In genomic region chr14:89270439-89271227, GRCh38 we compare ENCODE assay signal across 12 cellular contexts.
A peak's percentile ranks its signal among the peaks of the same experiment; 100 is the strongest.
DNase-seq lines count a peak whose midpoint lies in the region; ATAC-seq lines count a peak whose summit lies in the region.
"Had no signal": no experiment of that assay in that cellular context is flagged by ENCODE, and none has a peak within 500 bp of the region (broad histone marks: within the 10 kb centered on the region; RNA-seq: fewer than 3 reads in every experiment).

No MANE protein-coding gene starts in this region.

- no peak overlapping the region for H3K4ac ChIP-seq in neuronal stem cell (ENCODE audit: low read length)

- H3K23ac ChIP-seq in neuronal stem cell (ENCODE audit: low read depth, low read length, poor library complexity): no peak overlapping the region

- no peaks in the 10 kb centered on the region for H3K9me3 ChIP-seq in neuronal stem cell (replicated peaks in 1 of 2; ENCODE audit: control insufficient read depth in 2 of 2, insufficient read depth in 1 of 2, low read depth in 1 of 2, low read length in 2 of 2)
- H3K9me3 ChIP-seq: vagina had no signal

- H3K79me1 ChIP-seq in neuronal stem cell (ENCODE audit: low read depth, low read length): peaks cover 3% of the 10 kb centered on the region

- WGBS in neuronal stem cell (ENCODE audit: extremely low coverage in 2 of 2, insufficient read length in 2 of 2, insufficient replicate concordance in 1 of 2), 2 donors: no CpG with 5 or more reads among the region's 7 CpGs

- ATAC-seq in stimulated activated naive CD8-positive, alpha-beta T cell treated with anti-CD3 and anti-CD28 coated beads, Interleukin-15, Interleukin-2, amounts not matched to agents 100 U/mL and 50 U/mL, for 24 hours: no peak
- peak; percentile 61 for ATAC-seq in HG03378 (IDR thresholded peaks at IDR 0.05; ENCODE audit: unreplicated experiment)
- peak; percentile 84 for ATAC-seq in esophagus mucosa

- no peak overlapping the region for H2BK120ac ChIP-seq in neuronal stem cell (ENCODE audit: low read depth, low read length)

- no peaks in the 10 kb centered on the region for H3K36me3 ChIP-seq in neuronal stem cell (replicated peaks in 1 of 2; ENCODE audit: control insufficient read depth in 2 of 2, insufficient read depth in 2 of 2, low read length in 2 of 2)
- H3K36me3 ChIP-seq: cardiac muscle cell, vagina had no signal

- H3K27me3 ChIP-seq in neuronal stem cell (ENCODE audit: control insufficient read depth in 3 of 3, insufficient read depth in 3 of 3, low read depth in 1 of 3, low read length in 3 of 3): no peaks in the 10 kb centered on the region
- H3K27me3 ChIP-seq: cardiac muscle cell, vagina had no signal

- no peak overlapping the region for H2BK12ac ChIP-seq in neuronal stem cell (ENCODE audit: low read length)

- no peaks in the 10 kb centered on the region for H3K9me3 Mint-ChIP-seq in stimulated activated naive CD8-positive, alpha-beta T cell treated with anti-CD3 and anti-CD28 coated beads, Interleukin-15, Interleukin-2, amounts not matched to agents 100 ng/mL and 50 ng/mL, for 24 hours

- no peak overlapping the region for H2AFZ ChIP-seq in neuronal stem cell (ENCODE audit: low read length)

- H3K4me3 ChIP-seq in neuronal stem cell (ENCODE audit: low read length in 2 of 2): no peak overlapping the region
- H3K4me3 ChIP-seq: cardiac muscle cell, vagina had no signal

- no peak overlapping the region for H3K18ac ChIP-seq in neuronal stem cell (ENCODE audit: low read length)

- no peaks in the 10 kb centered on the region for H3K27me3 Mint-ChIP-seq in stimulated activated naive CD8-positive, alpha-beta T cell treated with anti-CD3 and anti-CD28 coated beads, Interleukin-15, Interleukin-2, amounts not matched to agents 100 ng/mL and 50 ng/mL, for 24 hours

- H3K4me1 ChIP-seq in neuronal stem cell (ENCODE audit: control insufficient read depth in 2 of 2, insufficient read depth in 1 of 2, low read depth in 1 of 2, low read length in 2 of 2): peaks cover 8 to 17% of the 10 kb centered on the region in 2 donors

- peaks cover 87% of the 10 kb centered on the region for H3K4me1 Mint-ChIP-seq in stimulated activated naive CD8-positive, alpha-beta T cell treated with anti-CD3 and anti-CD28 coated beads, Interleukin-15, Interleukin-2, amounts not matched to agents 100 ng/mL and 50 ng/mL, for 24 hours (ENCODE audit: low read depth)

- no peak overlapping the region for H3K27ac ChIP-seq in neuronal stem cell (replicated peaks; ENCODE audit: low read length)
- H3K27ac ChIP-seq: cardiac muscle cell, vagina had no signal

- H2BK5ac ChIP-seq in neuronal stem cell (ENCODE audit: low read length): no peak overlapping the region

- no peak overlapping the region for H4K91ac ChIP-seq in neuronal stem cell (ENCODE audit: low read depth, low read length, poor library complexity)

- no peak overlapping the region for H2BK15ac ChIP-seq in neuronal stem cell (ENCODE audit: low read length)

- H3K27ac Mint-ChIP-seq in stimulated activated naive CD8-positive, alpha-beta T cell treated with anti-CD3 and anti-CD28 coated beads, Interleukin-15, Interleukin-2, amounts not matched to agents 100 ng/mL and 50 ng/mL, for 24 hours: peak overlapping the region; percentile 2

- H3K4me2 ChIP-seq in neuronal stem cell (ENCODE audit: insufficient read depth, low read length, poor library complexity, severe bottlenecking): no peak overlapping the region

- H4K8ac ChIP-seq in neuronal stem cell (ENCODE audit: low read depth, low read length): no peak overlapping the region

- H3K9ac ChIP-seq in neuronal stem cell (ENCODE audit: low read depth, low read length, poor library complexity): no peak overlapping the region

- DNase-seq in stimulated activated naive CD8-positive, alpha-beta T cell treated with anti-CD3 and anti-CD28 coated beads, Interleukin-15, Interleukin-2, amounts not matched to agents 100 U/mL and 50 U/mL, for 24 hours: no peak
- DNase-seq in NCI-H128 (lab: John Stamatoyannopoulos, UW; ENCODE audit: unreplicated experiment): no peak
- no peak for DNase-seq in EL
- no peak for DNase-seq in NCI-H2227 (lab: John Stamatoyannopoulos, UW; ENCODE audit: unreplicated experiment)
- DNase-seq in neuronal stem cell (ENCODE audit: low spot score): no peak
- DNase-seq: NCI-H1105, Right ventricle myocardium superior had no signal

- H3K36me3 Mint-ChIP-seq in stimulated activated naive CD8-positive, alpha-beta T cell treated with anti-CD3 and anti-CD28 coated beads, Interleukin-15, Interleukin-2, amounts not matched to agents 100 ng/mL and 50 ng/mL, for 24 hours (ENCODE audit: low read depth): peaks cover 50% of the 10 kb centered on the region

- no peak overlapping the region for H3K14ac ChIP-seq in neuronal stem cell (ENCODE audit: low read length)

- no peak overlapping the region for H3K4me3 Mint-ChIP-seq in stimulated activated naive CD8-positive, alpha-beta T cell treated with anti-CD3 and anti-CD28 coated beads, Interleukin-15, Interleukin-2, amounts not matched to agents 100 ng/mL and 50 ng/mL, for 24 hours

- H2AK5ac ChIP-seq in neuronal stem cell (ENCODE audit: low read depth, low read length): no peak overlapping the region
